35 cellular contexts compared by ENCODE assay signal in the genomic region with DNA sequence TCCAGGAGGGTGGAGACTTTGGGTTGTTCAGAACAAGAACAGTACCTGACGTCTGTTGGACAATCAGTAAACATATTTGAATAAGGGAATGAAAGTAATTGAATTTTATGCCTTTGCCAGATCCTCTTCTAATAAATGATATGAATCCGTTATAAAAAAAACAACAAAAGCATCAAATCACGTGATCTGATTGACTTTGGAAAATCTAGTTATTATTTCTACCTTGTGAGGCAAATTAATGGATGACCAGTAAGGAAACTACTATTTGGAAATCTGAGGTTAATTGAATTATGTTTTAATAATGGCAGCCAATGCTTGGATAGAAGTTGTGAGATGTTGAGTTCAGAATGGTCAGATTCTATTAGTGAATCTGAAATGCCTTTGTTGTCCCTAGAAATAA.
"Had no signal": no experiment of that assay in that cellular context is flagged by ENCODE, and none has a peak within 500 bp of the region (broad histone marks: within the 10 kb centered on the region; RNA-seq: fewer than 3 reads in every experiment).

No MANE protein-coding gene starts in this region.

- H3K27me3 ChIP-seq: MG63 had no signal

- DNase-seq: Karpas-422, Kasumi-1, MG63, MM.1S, MV-4-11, NCI-H1048, NCI-H1092, NCI-H1092 treated with DMSO at 0.1 percent for 48 hours, NCI-H1105, NCI-H1105 treated with DMSO at 0.1 percent for 48 hours, NCI-H1417, NCI-H1417 treated with DMSO at 0.1 percent for 48 hours, NCI-H1436, NCI-H1436 treated with DMSO at 0.1 percent for 48 hours, NCI-H146, NCI-H1694, NCI-H1694 treated with DMSO at 0.1 percent for 48 hours, NCI-H187, NCI-H187 treated with DMSO at 0.1 percent for 48 hours, NCI-H1930, NCI-H2029, NCI-H2029 treated with DMSO at 0.1 percent for 48 hours, NCI-H2081, NCI-H2081 treated with DMSO at 0.1 percent for 48 hours, NCI-H2107, NCI-H2171, NCI-H2171 treated with DMSO at 0.1 percent for 48 hours, NCI-H2227 treated with DMSO at 0.1 percent for 48 hours, NCI-H226, NCI-H345, NCI-H446, NCI-H446 treated with DMSO at 0.1 percent for 48 hours, NCI-H510A, NCI-H510A treated with DMSO at 0.1 percent for 48 hours, NCI-H524 had no signal

- H3K9me3 ChIP-seq: MG63 had no signal

- H3K36me3 ChIP-seq: MG63 had no signal

- H3K4me3 ChIP-seq: MG63 had no signal
